17 cellular contexts compared by ENCODE assay signal in the genomic region with DNA sequence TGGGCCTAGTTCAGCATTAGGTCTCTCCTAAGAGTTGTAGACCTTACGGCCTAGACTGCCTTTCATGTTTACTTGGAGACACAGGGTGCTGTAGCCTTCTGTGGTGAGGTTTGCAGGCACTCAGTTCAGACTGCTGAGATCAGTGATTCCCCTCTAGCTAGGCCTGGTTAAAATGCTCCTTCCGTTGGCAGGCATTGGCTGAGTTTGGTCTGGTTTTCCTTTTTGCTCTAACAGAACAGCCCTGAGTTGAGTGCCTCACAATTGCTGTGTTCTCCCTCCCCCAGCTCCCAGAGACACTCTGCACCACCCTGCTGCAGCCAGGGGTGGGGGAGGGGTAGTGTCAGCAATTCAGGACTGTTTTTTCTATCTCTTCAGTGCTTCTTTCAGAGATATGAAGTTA.
DNase-seq lines count a peak whose midpoint lies in the region; ATAC-seq and TF ChIP-seq lines count a peak whose summit lies in the region.
"Had no signal": no experiment of that assay in that cellular context is flagged by ENCODE, and none has a peak within 500 bp of the region (broad histone marks: within the 10 kb centered on the region; RNA-seq: fewer than 3 reads in every experiment).

No MANE protein-coding gene starts in this region.

- no peak overlapping the region for H3K9ac ChIP-seq in neural progenitor cell
- H3K9ac ChIP-seq: GM23248 had no signal

- no peaks in the 10 kb centered on the region for H3K27me3 ChIP-seq in neural progenitor cell
- H3K27me3 ChIP-seq: ovary had no signal

- no peak for TF ChIP-seq CTCF in neural progenitor cell (IDR thresholded peaks at IDR 0.05)

- H3K27me3 Mint-ChIP-seq in neural progenitor cell (ENCODE audit: insufficient read depth, low read depth) = no peaks in the 10 kb centered on the region
- H3K27me3 Mint-ChIP-seq: central memory CD8-positive, alpha-beta T cell; stimulated activated naive CD8-positive, alpha-beta T cell treated with anti-CD3 and anti-CD28 coated beads, Interleukin-15, Interleukin-2, amounts not matched to agents 100 ng/mL and 50 ng/mL, for 24 hours had no signal

- peaks cover 7% of the 10 kb centered on the region for H3K9me3 ChIP-seq in neural progenitor cell (ENCODE audit: low read depth)
- H3K9me3 ChIP-seq: ovary had no signal

- H3K4me2 ChIP-seq in neural progenitor cell = peak overlapping the region; percentile 36

- peaks cover 13% of the 10 kb centered on the region for H3K4me1 Mint-ChIP-seq in neural progenitor cell
- H3K4me1 Mint-ChIP-seq: central memory CD8-positive, alpha-beta T cell had no signal

- no peaks in the 10 kb centered on the region for H3K36me3 ChIP-seq in neural progenitor cell
- H3K36me3 ChIP-seq: ovary had no signal

- peaks cover 28% of the 10 kb centered on the region for H3K4me1 ChIP-seq in neural progenitor cell

- no peaks in the 10 kb centered on the region for H3K36me3 Mint-ChIP-seq in neural progenitor cell

- peak; percentile 13 to 33 (median 24) for DNase-seq in NCI-H1417 (lab: John Stamatoyannopoulos, UW)
- no peak for DNase-seq in NCI-H1417 treated with DMSO at 0.1 percent for 48 hours (lab: John Stamatoyannopoulos, UW)
- peak; percentile 9 for DNase-seq in NCI-H69 (lab: John Stamatoyannopoulos, UW)
- DNase-seq in left cardiac atrium = no peak
- peak; percentile 49 for DNase-seq in neural progenitor cell (ENCODE audit: low spot score)
- DNase-seq in NCI-H1436 (lab: John Stamatoyannopoulos, UW) = no peak
- no peak for DNase-seq in NCI-H2029 treated with DMSO at 0.1 percent for 48 hours (lab: John Stamatoyannopoulos, UW)
- no peak for DNase-seq in stimulated activated CD4-positive, alpha-beta T cell treated with anti-CD3 and anti-CD28 coated beads, Interleukin-2, amount 100 ng/mL, for 24 hours
- DNase-seq: activated CD8-positive, alpha-beta memory T cell treated with anti-CD3 and anti-CD28 coated beads, Interleukin-2, amount 50 U/mL, for 4 hours; GM23248; MV-4-11; ovary had no signal

- peak overlapping the region; percentile 97 for H2AFZ ChIP-seq in neural progenitor cell (replicated peaks)
- H2AFZ ChIP-seq: GM23248 had no signal

- H3K4me3 Mint-ChIP-seq in neural progenitor cell = no peak overlapping the region
- H3K4me3 Mint-ChIP-seq: central memory CD8-positive, alpha-beta T cell; stimulated activated naive CD8-positive, alpha-beta T cell treated with anti-CD3 and anti-CD28 coated beads, Interleukin-15, Interleukin-2, amounts not matched to agents 100 ng/mL and 50 ng/mL, for 24 hours had no signal

- peak overlapping the region; percentile 81 for H3K27ac Mint-ChIP-seq in neural progenitor cell
- H3K27ac Mint-ChIP-seq: activated naive CD4-positive, alpha-beta T cell treated with anti-CD3 and anti-CD28 coated beads, Interleukin-2, amount 50 U/mL, for 72 hours; stimulated activated naive CD8-positive, alpha-beta T cell treated with anti-CD3 and anti-CD28 coated beads, Interleukin-15, Interleukin-2, amounts not matched to agents 100 ng/mL and 50 ng/mL, for 24 hours had no signal

- no peaks in the 10 kb centered on the region for H3K79me2 ChIP-seq in neural progenitor cell (ENCODE audit: low read depth)

- intact Hi-C loops in left cardiac atrium (cut with DNase I) = no loop called here

- no peak overlapping the region for H3K4me3 ChIP-seq in neural progenitor cell
- H3K4me3 ChIP-seq: GM23248, ovary had no signal

- H3K27ac ChIP-seq in neural progenitor cell = no peak overlapping the region
- H3K27ac ChIP-seq: 22Rv1, GM23248, ovary, VCaP had no signal

- H3K9me3 Mint-ChIP-seq in neural progenitor cell = peaks cover 6% of the 10 kb centered on the region

- H3F3A ChIP-seq in neural progenitor cell (ENCODE audit: low read depth) = no peaks in the 10 kb centered on the region

- no peaks in the 10 kb centered on the region for H4K20me1 ChIP-seq in neural progenitor cell (ENCODE audit: low read depth)

- peak; percentile 44 to 55 for ATAC-seq in left cardiac atrium

Comparison
In these comparisons a context has a peak if more than half of its experiments do, and no peak if none do; other contexts are left out.
1. DNase-seq: peak in NCI-H1417 (3 of 3), NCI-H69 (single experiment) and neural progenitor cell (single experiment); none in NCI-H1417 treated with DMSO at 0.1 percent for 48 hours (single experiment), left cardiac atrium (single experiment), NCI-H1436 (single experiment), NCI-H2029 treated with DMSO at 0.1 percent for 48 hours (single experiment) and stimulated activated CD4-positive, alpha-beta T cell treated with anti-CD3 and anti-CD28 coated beads, Interleukin-2, amount 100 ng/mL, for 24 hours (0 of 2).